ENCODE assay signal across 9 cellular contexts in genomic region chr10:22805304-22805703, GRCh38.
DNase-seq lines count a peak whose midpoint lies in the region; ATAC-seq, FAIRE-seq and TF ChIP-seq lines count a peak whose summit lies in the region.
"Had no signal": no experiment of that assay in that cellular context is flagged by ENCODE, and none has a peak within 500 bp of the region (broad histone marks: within the 10 kb centered on the region; RNA-seq: fewer than 3 reads in every experiment).

No MANE protein-coding gene starts in this region.

- POLR2A ChIA-PET in endothelial cell of umbilical vein (lab: Charles Lee) (no interaction called here), OCI-LY7 (lab: Charles Lee) (no interaction called here)

- CTCF ChIA-PET in endothelial cell of umbilical vein (lab: Charles Lee) (no interaction called here), OCI-LY7 (lab: Charles Lee; ENCODE audit: unreplicated experiment) (no interaction called here)

- no peaks in the 10 kb centered on the region for H3K9me1 ChIP-seq in endothelial cell of umbilical vein (replicated peaks; ENCODE audit: control insufficient read depth, extremely low read depth, insufficient read depth, low read length)

- intact Hi-C loops in endothelial cell of umbilical vein (cut with micrococcal nuclease) (loop anchor here (10.0 kb wide), 1 partner anchor 169 kb away; no protein-coding TSS in a partner anchor), OCI-LY7 (cut with micrococcal nuclease; ENCODE audit: unreplicated experiment) (no loop called here)

- no peak overlapping the region for H3K4me2 ChIP-seq in endothelial cell of umbilical vein (ENCODE audit: insufficient read depth, low read length)
- no peak overlapping the region for H3K4me2 ChIP-seq in OCI-LY7 (ENCODE audit: low read length)

- peaks cover 13 to 20% of the 10 kb centered on the region in 2 experiments for H3K27me3 ChIP-seq in endothelial cell of umbilical vein (ENCODE audit: control insufficient read depth in 2 of 2, insufficient read depth in 2 of 2, low read length in 2 of 2)

- BruUV-seq in endothelial cell of umbilical vein (replicated peaks; lab: Mats Ljungman, UMichigan) (no TSS peak), OCI-LY7 (replicated peaks; lab: Mats Ljungman, UMichigan) (no TSS peak)

- TF ChIP-seq POLR2A in H54 (IDR thresholded peaks at IDR 0.05; ENCODE audit: low read depth, low read length), result no peak
- TF ChIP-seq POLR2A in endothelial cell of umbilical vein (IDR thresholded peaks at IDR 0.05; ENCODE audit: low read depth, low read length), result no peak

- dilution Hi-C loops in endothelial cell of umbilical vein (cut with MboI; ENCODE audit: extremely low pct_ligation_motif_present, low sequenced_read_pairs), result no loop called here

- ATAC-seq in HG02870 (IDR thresholded peaks at IDR 0.05; ENCODE audit: unreplicated experiment) (no peak), GM19324 (IDR thresholded peaks at IDR 0.05; ENCODE audit: low FRiP score, unreplicated experiment) (no peak), HG03342 (IDR thresholded peaks at IDR 0.05; ENCODE audit: unreplicated experiment) (no peak)

- H3K79me2 ChIP-seq in endothelial cell of umbilical vein (ENCODE audit: control insufficient read depth, insufficient read depth, low read length) (no peaks in the 10 kb centered on the region), OCI-LY7 (ENCODE audit: insufficient read depth, low read depth, low read length) (no peaks in the 10 kb centered on the region)

- H3K4me1 ChIP-seq in endothelial cell of umbilical vein (ENCODE audit: control insufficient read depth, extremely low read depth, insufficient read depth, low read length) (no peaks in the 10 kb centered on the region), OCI-LY7 (ENCODE audit: insufficient read depth, low read length, poor library complexity, severe bottlenecking) (no peaks in the 10 kb centered on the region)

- H3K9me3 ChIP-seq in endothelial cell of umbilical vein (replicated peaks; ENCODE audit: control insufficient read depth, insufficient read depth, low read length), result no peaks in the 10 kb centered on the region
- H3K9me3 ChIP-seq in OCI-LY7 (ENCODE audit: low read length), result no peaks in the 10 kb centered on the region

- H3K27ac ChIP-seq in endothelial cell of umbilical vein (ENCODE audit: insufficient read depth, low read depth, low read length) (no peak overlapping the region), OCI-LY7 (ENCODE audit: low read depth, low read length, poor library complexity, severe bottlenecking) (no peak overlapping the region)

- no peak overlapping the region for H3K4me3 ChIP-seq in endothelial cell of umbilical vein (replicated peaks in 1 of 3; ENCODE audit: insufficient read depth in 1 of 3, low read depth in 1 of 3, low read length in 3 of 3)
- H3K4me3 ChIP-seq in OCI-LY7 (ENCODE audit: low read depth, low read length, poor library complexity, severe bottlenecking), result no peak overlapping the region

- no peaks in the 10 kb centered on the region for H4K20me1 ChIP-seq in endothelial cell of umbilical vein (replicated peaks; ENCODE audit: control insufficient read depth, extremely low read depth, insufficient read depth, low read length)
- no peaks in the 10 kb centered on the region for H4K20me1 ChIP-seq in OCI-LY7 (ENCODE audit: insufficient read depth, low read length)

- DNase-seq in H54 (ENCODE audit: insufficient read length, low spot score), result no peak
- DNase-seq in NCI-H2227 (lab: John Stamatoyannopoulos, UW; ENCODE audit: unreplicated experiment), result peak; percentile 84
- DNase-seq in endothelial cell of umbilical vein (ENCODE audit: low read depth, low spot score), result peak; percentile 31
- DNase-seq in putamen (ENCODE audit: low spot score), result peak; percentile 84
- no peak for DNase-seq in OCI-LY7 (ENCODE audit: low spot score)
- DNase-seq: activated T-cell treated with anti-CD3 and anti-CD28 coated beads, Interleukin-2, amount 50 U/mL, for 24 hours had no signal

- TF ChIP-seq CTCF in endothelial cell of umbilical vein (IDR thresholded peaks at IDR 0.05; ENCODE audit: extremely low read depth in 1 of 2, insufficient read depth in 1 of 2, low read depth in 1 of 2, low read length in 2 of 2), result no peak
- TF ChIP-seq CTCF in OCI-LY7 (conservative IDR thresholded peaks at IDR 0.05; ENCODE audit: low read length), result no peak

- H3K36me3 ChIP-seq in endothelial cell of umbilical vein (ENCODE audit: control insufficient read depth in 2 of 2, extremely low read depth in 1 of 2, insufficient read depth in 2 of 2, low read length in 2 of 2), result no peaks in the 10 kb centered on the region
- H3K36me3 ChIP-seq in OCI-LY7 (ENCODE audit: insufficient read depth, low read length), result no peaks in the 10 kb centered on the region

- no peaks in the 10 kb centered on the region for H3K9me2 ChIP-seq in OCI-LY7 (ENCODE audit: insufficient read depth, low read length)

- no peak overlapping the region for H3K9ac ChIP-seq in endothelial cell of umbilical vein (replicated peaks; ENCODE audit: extremely low read depth, insufficient read depth, low read length)

- peak; percentile 84 for FAIRE-seq in H54 (lab: Jason Lieb, UNC)
- no peak for FAIRE-seq in endothelial cell of umbilical vein (lab: Jason Lieb, UNC)

- H2AFZ ChIP-seq in endothelial cell of umbilical vein (ENCODE audit: low read depth, low read length), result no peak overlapping the region
- H2AFZ ChIP-seq in OCI-LY7 (ENCODE audit: low read length), result no peak overlapping the region

TF ChIP-seq in endothelial cell of umbilical vein, 7 proteins besides CTCF, POLR2A, EP300 and RAD21:
- TF ChIP-seq MAX (IDR thresholded peaks at IDR 0.05; ENCODE audit: insufficient read depth, insufficient read length) (no peak), GATA2 (IDR thresholded peaks at IDR 0.05; ENCODE audit: insufficient read depth, insufficient read length, low read depth, low read length) (no peak), JUN (IDR thresholded peaks at IDR 0.05; ENCODE audit: borderline replicate concordance, insufficient read depth, insufficient read length, low read depth) (no peak), MYC (IDR thresholded peaks at IDR 0.05; ENCODE audit: low read depth, low read length) (no peak), POLR2AphosphoS5 (IDR thresholded peaks at IDR 0.05; ENCODE audit: insufficient read depth, low read depth, low read length) (no peak), FOS (IDR thresholded peaks at IDR 0.05; ENCODE audit: borderline replicate concordance, insufficient read depth, low read length) (no peak), EZH2 (IDR thresholded peaks at IDR 0.05; ENCODE audit: borderline replicate concordance, low read depth, low read length, severe bottlenecking) (no peak)
TF ChIP-seq in endothelial cell of umbilical vein: peak in this region for 0.

Comparison
In these comparisons a context has a peak if more than half of its experiments do, and no peak if none do; other contexts are left out.
1. DNase-seq: peak in NCI-H2227 (single experiment), endothelial cell of umbilical vein (single experiment) and putamen (single experiment); none in H54 (single experiment) and OCI-LY7 (single experiment).